Comparison of ENCODE assay signal across 1 cellular context in genomic region chr16:83948914-83949723, GRCh38.
TF ChIP-seq lines count a peak whose summit lies in the region.

No MANE protein-coding gene starts in this region.

TF ChIP-seq in K562, 482 proteins besides CTCF, POLR2A, EP300 and RAD21:
- no peak for TF ChIP-seq NFE2 (IDR thresholded peaks at IDR 0.05; ENCODE audit: low read depth)
- TF ChIP-seq MYC (IDR thresholded peaks at IDR 0.05; ENCODE audit: low read depth, low read length) = no peak
- no peak for TF ChIP-seq MYC (CRISPR knock-in tag; IDR thresholded peaks at IDR 0.05; ENCODE audit: borderline replicate concordance, low read depth)
- TF ChIP-seq MTA3 (IDR thresholded peaks at IDR 0.05; ENCODE audit: borderline replicate concordance) = no peak
- no peak for TF ChIP-seq POLR2H (tag; IDR thresholded peaks at IDR 0.05; ENCODE audit: low read depth)
- TF ChIP-seq SMAD3 (CRISPR knock-in tag; conservative IDR thresholded peaks at IDR 0.05) = no peak
- no peak for TF ChIP-seq CBFB (CRISPR knock-in tag; IDR thresholded peaks at IDR 0.05)
- no peak for TF ChIP-seq TFE3 (CRISPR knock-in tag; IDR thresholded peaks at IDR 0.05)
- no peak for TF ChIP-seq CTBP1 (IDR thresholded peaks at IDR 0.05; ENCODE audit: borderline replicate concordance)
- TF ChIP-seq TOE1 (IDR thresholded peaks at IDR 0.05; ENCODE audit: borderline replicate concordance) = no peak
- TF ChIP-seq TOE1 (CRISPR knock-in tag; IDR thresholded peaks at IDR 0.05; ENCODE audit: borderline replicate concordance, low read depth) = no peak
- TF ChIP-seq ARNT (IDR thresholded peaks at IDR 0.05) = no peak
- TF ChIP-seq ZBTB26 (CRISPR knock-in tag; IDR thresholded peaks at IDR 0.05) = no peak
- TF ChIP-seq KLF10 (CRISPR knock-in tag; IDR thresholded peaks at IDR 0.05) = no peak
- no peak for TF ChIP-seq THRAP3 (IDR thresholded peaks at IDR 0.05; ENCODE audit: borderline replicate concordance)
- no peak for TF ChIP-seq JUND (IDR thresholded peaks at IDR 0.05; ENCODE audit: borderline replicate concordance, low read depth, low read length)
- no peak for TF ChIP-seq JUND (tag; IDR thresholded peaks at IDR 0.05; ENCODE audit: borderline replicate concordance, low read depth, low read length)
- TF ChIP-seq PPARD (CRISPR knock-in tag; IDR thresholded peaks at IDR 0.05) = no peak
- TF ChIP-seq GTF3C2 (IDR thresholded peaks at IDR 0.05; ENCODE audit: borderline replicate concordance, extremely low read depth, insufficient read length) = no peak
- TF ChIP-seq ZNF696 (CRISPR knock-in tag; conservative IDR thresholded peaks at IDR 0.05) = no peak
- peak; percentile 82 for TF ChIP-seq BCOR (IDR thresholded peaks at IDR 0.05)
- no peak for TF ChIP-seq ZNF444 (CRISPR knock-in tag; IDR thresholded peaks at IDR 0.05)
- TF ChIP-seq HEY1 (CRISPR knock-in tag; IDR thresholded peaks at IDR 0.05; ENCODE audit: borderline replicate concordance) = no peak
- TF ChIP-seq POLR2AphosphoS2 (IDR thresholded peaks at IDR 0.05; ENCODE audit: low read length) = no peak
- no peak for TF ChIP-seq SMARCC2 (IDR thresholded peaks at IDR 0.05; ENCODE audit: low read depth)
- peak in 1 of 2 experiments; percentile 58; a peak in 2 of 4 replicates for TF ChIP-seq KDM1A (IDR thresholded peaks at IDR 0.05)
- TF ChIP-seq ZNF212 (CRISPR knock-in tag; IDR thresholded peaks at IDR 0.05) = no peak
- no peak for TF ChIP-seq ZBTB17 (CRISPR knock-in tag; IDR thresholded peaks at IDR 0.05)
- no peak for TF ChIP-seq PTRF (tag; IDR thresholded peaks at IDR 0.05)
- no peak for TF ChIP-seq CCNT2 (IDR thresholded peaks at IDR 0.05; ENCODE audit: borderline replicate concordance, extremely low read depth, insufficient read length, low read depth, low read length)
- TF ChIP-seq ZNF583 (CRISPR knock-in tag; IDR thresholded peaks at IDR 0.05) = no peak
- no peak for TF ChIP-seq ZBTB7A (IDR thresholded peaks at IDR 0.05; ENCODE audit: borderline replicate concordance, control insufficient read depth, low read depth, low read length)
- 0 out of 2 replicates have a peak, but pooled peaks have one; percentile 23 for TF ChIP-seq HDAC2 (IDR thresholded peaks at IDR 0.05)
- TF ChIP-seq SP1 (CRISPR knock-in tag; IDR thresholded peaks at IDR 0.05) = no peak
- TF ChIP-seq NFIX (CRISPR knock-in tag; IDR thresholded peaks at IDR 0.05; ENCODE audit: low read depth) = no peak
- no peak for TF ChIP-seq ZNF282 (CRISPR knock-in tag; IDR thresholded peaks at IDR 0.05)
- no peak for TF ChIP-seq NFYB (IDR thresholded peaks at IDR 0.05; ENCODE audit: extremely low read depth, insufficient read length)
- peak; percentile 66 for TF ChIP-seq ZFP36 (IDR thresholded peaks at IDR 0.05; ENCODE audit: low read depth, low read length, partially characterized antibody)
- TF ChIP-seq ZNF740 (CRISPR knock-in tag; IDR thresholded peaks at IDR 0.05) = peak; percentile 97
- TF ChIP-seq ZNF740 (tag; IDR thresholded peaks at IDR 0.05) = peak in 1 of 2 experiments; percentile 88; a peak in 2 of 4 replicates
- TF ChIP-seq PHTF2 (CRISPR knock-in tag; IDR thresholded peaks at IDR 0.05) = no peak
- no peak for TF ChIP-seq HMG20B (CRISPR knock-in tag; IDR thresholded peaks at IDR 0.05)
- no peak for TF ChIP-seq SUPT5H (IDR thresholded peaks at IDR 0.05)
- no peak for TF ChIP-seq YBX1 (IDR thresholded peaks at IDR 0.05)
- TF ChIP-seq DACH1 (IDR thresholded peaks at IDR 0.05; ENCODE audit: partially characterized antibody) = no peak
TF ChIP-seq in K562: peak in this region for 5.
